Comparison of ENCODE assay signal across 1 cellular context in the genomic region with DNA sequence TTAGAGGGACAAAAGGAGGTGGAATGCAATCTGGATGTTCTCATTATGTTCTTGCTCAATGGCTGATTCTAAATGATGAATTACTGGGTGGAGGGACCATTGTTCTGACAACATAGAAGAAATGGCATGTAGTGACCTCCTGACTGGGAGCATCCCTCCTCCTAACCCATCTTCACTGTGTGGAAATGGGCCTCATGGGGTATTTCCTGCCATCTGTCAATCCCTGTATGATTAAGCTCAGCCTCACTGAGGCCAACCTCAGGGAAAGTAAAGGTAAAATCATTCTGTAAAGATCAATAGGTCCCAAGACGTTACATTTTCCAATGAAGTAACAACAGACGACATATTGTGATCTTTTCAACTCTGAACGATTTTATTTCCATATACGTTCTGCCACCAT.
TF ChIP-seq lines count a peak whose summit lies in the region.

No MANE protein-coding gene starts in this region.

TF ChIP-seq in GM23338, 12 proteins besides CTCF, POLR2A, EP300 and RAD21:
- no peak for TF ChIP-seq STAT1 (IDR thresholded peaks at IDR 0.05; ENCODE audit: unreplicated experiment)
- TF ChIP-seq ZNF114 (CRISPR knock-in tag; IDR thresholded peaks at IDR 0.05) = no peak
- TF ChIP-seq, protein P1, sequence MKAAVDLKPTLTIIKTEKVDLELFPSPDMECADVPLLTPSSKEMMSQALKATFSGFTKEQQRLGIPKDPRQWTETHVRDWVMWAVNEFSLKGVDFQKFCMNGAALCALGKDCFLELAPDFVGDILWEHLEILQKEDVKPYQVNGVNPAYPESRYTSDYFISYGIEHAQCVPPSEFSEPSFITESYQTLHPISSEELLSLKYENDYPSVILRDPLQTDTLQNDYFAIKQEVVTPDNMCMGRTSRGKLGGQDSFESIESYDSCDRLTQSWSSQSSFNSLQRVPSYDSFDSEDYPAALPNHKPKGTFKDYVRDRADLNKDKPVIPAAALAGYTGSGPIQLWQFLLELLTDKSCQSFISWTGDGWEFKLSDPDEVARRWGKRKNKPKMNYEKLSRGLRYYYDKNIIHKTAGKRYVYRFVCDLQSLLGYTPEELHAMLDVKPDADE (IDR thresholded peaks at IDR 0.05) = no peak
- TF ChIP-seq EZH2phosphoT487 (IDR thresholded peaks at IDR 0.05; ENCODE audit: unreplicated experiment) = no peak
- no peak for TF ChIP-seq JUNB (IDR thresholded peaks at IDR 0.05; ENCODE audit: unreplicated experiment)
- TF ChIP-seq CREB1 (CRISPR knock-in tag; IDR thresholded peaks at IDR 0.05; ENCODE audit: low read depth) = no peak
- no peak for TF ChIP-seq EZH2 (IDR thresholded peaks at IDR 0.05; ENCODE audit: low read depth, unreplicated experiment)
- no peak for TF ChIP-seq REST (IDR thresholded peaks at IDR 0.05; ENCODE audit: unreplicated experiment)
- no peak for TF ChIP-seq NANOG (IDR thresholded peaks at IDR 0.05; ENCODE audit: borderline replicate concordance)
- TF ChIP-seq ZNF331 (CRISPR knock-in tag; IDR thresholded peaks at IDR 0.05; ENCODE audit: low read depth) = no peak
- TF ChIP-seq POLR2AphosphoS5 (IDR thresholded peaks at IDR 0.05; ENCODE audit: low read depth) = no peak
- no peak for TF ChIP-seq ZNF462 (CRISPR knock-in tag; IDR thresholded peaks at IDR 0.05)
